In the genomic region with DNA sequence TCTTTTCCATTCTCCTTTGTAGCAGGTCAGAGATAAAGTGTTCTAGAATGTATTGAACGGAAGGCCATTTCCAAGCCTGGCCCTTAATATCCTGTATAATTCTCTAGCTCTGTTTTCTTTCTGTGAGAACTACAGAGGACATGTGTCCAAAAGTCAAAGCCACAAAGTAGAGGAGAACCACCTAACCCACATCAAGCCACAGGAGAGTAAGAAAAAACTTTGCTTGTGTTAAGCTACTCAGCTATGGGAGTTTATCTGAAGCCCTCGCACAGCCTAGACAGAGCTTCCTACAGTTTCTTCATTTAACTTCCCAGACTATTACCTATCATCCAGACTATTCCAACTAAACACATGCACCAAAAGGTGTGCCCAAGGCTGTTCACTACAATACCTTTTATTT, we compare ENCODE assay signal across 17 cellular contexts. TPM values are rescaled to one million over a fixed set of nuclear protein-coding genes. Genes with fewer than 3 reads are reported as not detected.
DNase-seq lines count a peak whose midpoint lies in the region; TF ChIP-seq lines count a peak whose summit lies in the region.
"Had no signal": no experiment of that assay in that cellular context is flagged by ENCODE, and none has a peak within 500 bp of the region (broad histone marks: within the 10 kb centered on the region; RNA-seq: fewer than 3 reads in every experiment).

No MANE protein-coding gene starts in this region.

- peak overlapping the region; percentile 8 to 91 (median 36); a peak in 15 of 22 replicates for H3K4me2 ChIP-seq in BLaER1 treated with 17β-estradiol and CSF1 and Interleukin-3, amounts not matched to agents 10 nM and 100 nM
- no peak overlapping the region for H3K4me2 ChIP-seq in MM.1S (ENCODE audit: low read depth, low read length)

- no peak overlapping the region for H3K4me3 Mint-ChIP-seq in activated naive CD8-positive, alpha-beta T cell
- no peak overlapping the region for H3K4me3 Mint-ChIP-seq in activated naive CD8-positive, alpha-beta T cell treated with anti-CD3 and anti-CD28 coated beads for 36 hours
- H3K4me3 Mint-ChIP-seq: B cell; CD14-positive monocyte; CD4-positive, alpha-beta memory T cell; HFFc6 had no signal

- no peaks in the 10 kb centered on the region for H3K9me3 ChIP-seq in BLaER1 treated with 17β-estradiol and CSF1 and Interleukin-3, amounts not matched to agents 10 nM and 100 nM (replicated peaks in 1 of 11)
- no peaks in the 10 kb centered on the region for H3K9me3 ChIP-seq in testis
- H3K9me3 ChIP-seq in MM.1S (replicated peaks; ENCODE audit: insufficient read depth, low read length): no peaks in the 10 kb centered on the region
- no peaks in the 10 kb centered on the region for H3K9me3 ChIP-seq in BE2C

- H3K4me1 Mint-ChIP-seq in activated naive CD8-positive, alpha-beta T cell (ENCODE audit: low read depth): peaks cover 22% of the 10 kb centered on the region
- peaks cover 15% of the 10 kb centered on the region for H3K4me1 Mint-ChIP-seq in activated naive CD8-positive, alpha-beta T cell treated with anti-CD3 and anti-CD28 coated beads for 36 hours

- no peaks in the 10 kb centered on the region for H3K9me2 ChIP-seq in MM.1S (replicated peaks; ENCODE audit: insufficient read depth, low read length)

- H3K9me3 Mint-ChIP-seq in activated naive CD8-positive, alpha-beta T cell (ENCODE audit: low read depth): no peaks in the 10 kb centered on the region
- no peaks in the 10 kb centered on the region for H3K9me3 Mint-ChIP-seq in activated naive CD8-positive, alpha-beta T cell treated with anti-CD3 and anti-CD28 coated beads for 36 hours
- H3K9me3 Mint-ChIP-seq: CD14-positive monocyte; CD4-positive, alpha-beta memory T cell; HFFc6 had no signal

- intact Hi-C loops in testis (cut with DNase I; ENCODE audit: low total_unique reads): no loop called here

- H3K9ac ChIP-seq in BLaER1 treated with 17β-estradiol and CSF1 and Interleukin-3, amounts not matched to agents 10 nM and 100 nM: peak overlapping the region in 1 of 11 experiments; percentile 28; a peak in 1 of 22 replicates
- H3K9ac ChIP-seq in MM.1S (ENCODE audit: low read length): no peak overlapping the region

- TF ChIP-seq CTCF in testis (IDR thresholded peaks at IDR 0.05) (no peak), MM.1S (IDR thresholded peaks at IDR 0.05; ENCODE audit: low read length) (no peak), BE2C (IDR thresholded peaks at IDR 0.05; ENCODE audit: low read depth, low read length) (no peak)

- no peaks in the 10 kb centered on the region for H3F3A ChIP-seq in MM.1S (ENCODE audit: insufficient read depth, low read length)

- peaks cover 63 to 81% (median 72%) of the 10 kb centered on the region in 11 experiments for H3K36me3 ChIP-seq in BLaER1 treated with 17β-estradiol and CSF1 and Interleukin-3, amounts not matched to agents 10 nM and 100 nM
- no peaks in the 10 kb centered on the region for H3K36me3 ChIP-seq in testis (ENCODE audit: low read depth, missing control alignments)
- H3K36me3 ChIP-seq in MM.1S (replicated peaks; ENCODE audit: insufficient read depth, low read length): no peaks in the 10 kb centered on the region; the same call in 1 of the 2 replicates
- H3K36me3 ChIP-seq in BE2C: peaks cover 20% of the 10 kb centered on the region

- H3K27me3 Mint-ChIP-seq in activated naive CD8-positive, alpha-beta T cell: no peaks in the 10 kb centered on the region
- no peaks in the 10 kb centered on the region for H3K27me3 Mint-ChIP-seq in activated naive CD8-positive, alpha-beta T cell treated with anti-CD3 and anti-CD28 coated beads for 36 hours
- H3K27me3 Mint-ChIP-seq: B cell; CD4-positive, alpha-beta memory T cell had no signal

- no peak overlapping the region for H2AFZ ChIP-seq in MM.1S (ENCODE audit: low read length)

- no peaks in the 10 kb centered on the region for H3K27me3 ChIP-seq in BLaER1 treated with 17β-estradiol and CSF1 and Interleukin-3, amounts not matched to agents 10 nM and 100 nM
- H3K27me3 ChIP-seq in testis (peaks cover 2% of the 10 kb centered on the region), MM.1S (replicated peaks; ENCODE audit: insufficient read depth, low read length) (no peaks in the 10 kb centered on the region), BE2C (no peaks in the 10 kb centered on the region)

- peak overlapping the region; percentile 10 for H3K27ac Mint-ChIP-seq in activated naive CD8-positive, alpha-beta T cell
- H3K27ac Mint-ChIP-seq in activated naive CD8-positive, alpha-beta T cell treated with anti-CD3 and anti-CD28 coated beads for 36 hours: no peak overlapping the region
- H3K27ac Mint-ChIP-seq: B cell, HFFc6 had no signal

- peaks cover 2% of the 10 kb centered on the region for H3K36me3 Mint-ChIP-seq in activated naive CD8-positive, alpha-beta T cell
- H3K36me3 Mint-ChIP-seq in activated naive CD8-positive, alpha-beta T cell treated with anti-CD3 and anti-CD28 coated beads for 36 hours: peaks cover 1% of the 10 kb centered on the region

- peaks cover 4 to 58% (median 33%) of the 10 kb centered on the region in 11 experiments; a peak in 15 of 22 replicates for H4K20me1 ChIP-seq in BLaER1 treated with 17β-estradiol and CSF1 and Interleukin-3, amounts not matched to agents 10 nM and 100 nM
- no peaks in the 10 kb centered on the region for H4K20me1 ChIP-seq in MM.1S (ENCODE audit: insufficient read depth, low read length)

- peaks cover 41 to 56% (median 51%) of the 10 kb centered on the region in 10 experiments for H3K4me1 ChIP-seq in BLaER1 treated with 17β-estradiol and CSF1 and Interleukin-3, amounts not matched to agents 10 nM and 100 nM
- peaks cover 14% of the 10 kb centered on the region for H3K4me1 ChIP-seq in testis
- H3K4me1 ChIP-seq in MM.1S (ENCODE audit: low read length): peaks cover 5% of the 10 kb centered on the region; the same call in 1 of the 2 replicates
- H3K4me1 ChIP-seq in BE2C: no peaks in the 10 kb centered on the region

- no peak for TF ChIP-seq POLR2A in testis (IDR thresholded peaks at IDR 0.05)

- WGBS in testis, 2 donors: 70 to 93% methylated on average over 2 of the region's 2 CpGs

- DNase-seq in activated naive CD8-positive, alpha-beta T cell treated with anti-CD3 and anti-CD28 coated beads for 36 hours: no peak
- DNase-seq in Jurkat, Clone E6-1 (ENCODE audit: low read depth, low spot score): peak; percentile 20
- DNase-seq in testis (no peak), MM.1S (no peak), BE2C (no peak)
- DNase-seq: CD4-positive, alpha-beta memory T cell; DMS153; DMS79; GF-D8; GOT3; H7; HFFc6; IMR-90 had no signal

- H3K4me3 ChIP-seq in BLaER1 treated with 17β-estradiol and CSF1 and Interleukin-3, amounts not matched to agents 10 nM and 100 nM: no peak overlapping the region
- no peak overlapping the region for H3K4me3 ChIP-seq in Jurkat, Clone E6-1 (ENCODE audit: low read length)
- H3K4me3 ChIP-seq in testis (no peak overlapping the region), MM.1S (ENCODE audit: low read length) (no peak overlapping the region), BE2C (ENCODE audit: low read depth, low read length) (no peak overlapping the region)

- H3K79me2 ChIP-seq in MM.1S (ENCODE audit: low read length): peaks cover 7% of the 10 kb centered on the region

- peak overlapping the region in 9 of 11 experiments; percentile 21 to 99 (median 88); a peak in 15 of 22 replicates for H3K27ac ChIP-seq in BLaER1 treated with 17β-estradiol and CSF1 and Interleukin-3, amounts not matched to agents 10 nM and 100 nM
- H3K27ac ChIP-seq in testis (peak overlapping the region; percentile 1 to 51), MM.1S (ENCODE audit: low read length) (no peak overlapping the region)

RNA-seq across cellular contexts. Expression of gene ADAM17, which starts 22.0 kb away (rescaled TPM):
- 10 to 100 TPM; 13.4 to 14.5 TPM for total RNA-seq in activated naive CD8-positive, alpha-beta T cell treated with anti-CD3 and anti-CD28 coated beads for 36 hours
- polyA plus RNA-seq in Jurkat, Clone E6-1 (2012; ENCODE audit: insufficient read depth, insufficient read length): 11.1 TPM
- total RNA-seq in testis: 10 to 100 TPM; 61.6 to 66.9 TPM
- polyA plus RNA-seq in testis (ENCODE audit: insufficient read depth, low read depth, low replicate concordance): 37.0 TPM
- polyA plus RNA-seq in BE2C (2012; ENCODE audit: insufficient read depth, insufficient read length, low read depth): 46.9 TPM

RNA-seq across cellular contexts. Expression of gene IAH1, which starts 59.3 kb away (rescaled TPM):
- total RNA-seq in activated naive CD8-positive, alpha-beta T cell treated with anti-CD3 and anti-CD28 coated beads for 36 hours: 10 to 100 TPM; 64.6 to 66.3 TPM
- 82.4 TPM for polyA plus RNA-seq in Jurkat, Clone E6-1 (2012; ENCODE audit: insufficient read depth, insufficient read length)
- 10 to 100 TPM; 76.3 to 86.0 TPM for total RNA-seq in testis
- 208 TPM for polyA plus RNA-seq in testis (ENCODE audit: insufficient read depth, low read depth, low replicate concordance)
- 30.5 TPM for polyA plus RNA-seq in BE2C (2012; ENCODE audit: insufficient read depth, insufficient read length, low read depth)

Comparison
In these comparisons a context has a peak if more than half of its experiments do, and no peak if none do; other contexts are left out.
1. RNA of gene ADAM17, which starts 22.0 kb away (total RNA-seq): 61.6 to 66.9 TPM in testis; 13.4 to 14.5 TPM in activated naive CD8-positive, alpha-beta T cell treated with anti-CD3 and anti-CD28 coated beads for 36 hours; every median in the first group is over 4 times any median in the second.